Comparison of ENCODE assay signal across 8 cellular contexts in the genomic region with DNA sequence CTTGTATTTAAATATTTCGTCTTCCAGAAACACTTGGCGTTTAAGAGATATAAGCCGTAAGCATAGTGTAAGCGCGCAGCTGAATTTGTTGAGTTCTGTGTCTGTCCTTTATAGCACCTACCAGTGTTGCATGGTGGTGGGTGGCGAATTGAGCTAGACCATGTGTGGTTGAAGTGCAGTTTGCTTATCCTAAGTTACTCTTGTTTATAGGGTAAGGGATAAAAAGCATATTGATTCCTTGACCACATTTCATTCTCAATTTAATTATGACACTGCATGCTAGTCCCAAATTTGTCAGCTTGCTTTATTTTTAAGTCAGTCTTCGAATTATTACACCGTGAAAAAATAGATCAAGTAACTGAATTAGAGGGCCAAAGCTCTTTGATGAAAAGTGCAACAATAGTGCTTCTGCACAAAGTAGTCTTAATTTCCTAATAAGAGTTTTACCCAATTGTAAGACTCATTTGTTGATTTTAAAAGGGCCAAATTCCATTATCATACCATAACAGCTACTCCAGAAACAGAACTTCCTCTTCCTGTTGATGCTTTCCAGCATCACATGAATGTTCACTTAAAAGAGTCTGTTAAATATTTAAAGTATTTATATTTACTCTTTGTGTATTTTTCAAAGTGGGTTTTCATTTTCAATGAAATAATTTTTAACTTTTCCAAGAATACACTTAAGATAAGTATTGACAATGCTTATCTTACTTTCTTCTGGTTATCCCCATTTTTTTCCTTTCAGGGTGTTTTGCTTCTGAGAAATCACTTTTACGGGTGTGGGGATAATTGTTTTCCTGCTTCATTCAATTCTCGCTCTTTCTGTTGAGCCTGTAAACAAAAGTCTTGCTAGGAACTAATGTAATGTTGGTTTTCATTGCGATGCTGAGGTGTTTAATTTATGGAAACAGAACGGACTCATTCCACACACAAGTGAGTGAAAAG. TPM values are rescaled to one million over a fixed set of nuclear protein-coding genes. Genes with fewer than 3 reads are reported as not detected.
DNase-seq lines count a peak whose midpoint lies in the region; ATAC-seq and TF ChIP-seq lines count a peak whose summit lies in the region.

No MANE protein-coding gene starts in this region.

- no peak overlapping the region for H4K91ac ChIP-seq in mesenchymal stem cell (ENCODE audit: low read length)

- peaks cover 32% of the 10 kb centered on the region for H3K4me1 Mint-ChIP-seq in Caco-2 (ENCODE audit: low read depth, unreplicated experiment)

- H2BK15ac ChIP-seq in mesenchymal stem cell (ENCODE audit: low read depth, poor library complexity, severe bottlenecking), result no peak overlapping the region

- H2BK120ac ChIP-seq in mesenchymal stem cell (ENCODE audit: low read depth, low read length), result no peak overlapping the region

- no peaks in the 10 kb centered on the region for H3K9me3 Mint-ChIP-seq in Caco-2 (ENCODE audit: unreplicated experiment)

- H3K9me3 ChIP-seq in Caco-2, result no peaks in the 10 kb centered on the region; the same call in 1 of the 2 replicates
- H3K9me3 ChIP-seq in mesenchymal stem cell (ENCODE audit: control insufficient read depth, low read length), result no peaks in the 10 kb centered on the region

- H3K4me1 ChIP-seq in Caco-2 (peaks cover 18% of the 10 kb centered on the region), mesenchymal stem cell (ENCODE audit: control insufficient read depth, insufficient read depth, low read depth, low read length) (peaks cover 3% of the 10 kb centered on the region)

- H3K14ac ChIP-seq in mesenchymal stem cell (ENCODE audit: low read length in 2 of 2), result no peak overlapping the region

- peak overlapping the region; percentile 85 for H3K27ac Mint-ChIP-seq in Caco-2 (ENCODE audit: unreplicated experiment)

- no peak overlapping the region for H2BK12ac ChIP-seq in mesenchymal stem cell (ENCODE audit: low read length in 2 of 2)

- H3K4me3 Mint-ChIP-seq in Caco-2 (ENCODE audit: unreplicated experiment), result peak overlapping the region; percentile 98

- no TSS peak for BruUV-seq in Caco-2 (replicated peaks; lab: Mats Ljungman, UMichigan)

- POLR2A ChIA-PET in Caco-2 (lab: Charles Lee), result interaction anchor here (0.8 kb wide), 1 partner anchor 39 kb away, joined by 3 read pairs; no protein-coding TSS in a partner anchor

- H3K27ac ChIP-seq in brain microvascular endothelial cell (peak overlapping the region; percentile 26), mesenchymal stem cell (ENCODE audit: low read length, poor library complexity, severe bottlenecking) (peak overlapping the region; percentile 88)

- intact Hi-C loops in Caco-2 (cut with micrococcal nuclease; ENCODE audit: unreplicated experiment), result loop anchor here (2.0 to 5.0 kb wide), 4 partner anchors 55 to 614 kb away; no protein-coding TSS in a partner anchor

- WGBS in mesenchymal stem cell, result 41% methylated on average over 9 of the region's 12 CpGs

- ATAC-seq in GM19328 (IDR thresholded peaks at IDR 0.05; ENCODE audit: unreplicated experiment) (no peak), HG03521 (IDR thresholded peaks at IDR 0.05; ENCODE audit: unreplicated experiment) (no peak), HG03432 (IDR thresholded peaks at IDR 0.05; ENCODE audit: unreplicated experiment) (no peak)

- peaks cover 13% of the 10 kb centered on the region for H3K36me3 Mint-ChIP-seq in Caco-2 (ENCODE audit: insufficient read depth, unreplicated experiment)

- TF ChIP-seq CTCF in Caco-2 (IDR thresholded peaks at IDR 0.05; ENCODE audit: insufficient read depth in 1 of 2, low read depth in 1 of 2, low read length in 1 of 2, severe bottlenecking in 1 of 2, unreplicated experiment in 1 of 2) (no peak), brain microvascular endothelial cell (IDR thresholded peaks at IDR 0.05; ENCODE audit: low read depth, low read length, missing control alignments) (no peak)

- H3K27me3 ChIP-seq in Caco-2 (replicated peaks; ENCODE audit: control insufficient read depth, insufficient read depth, low read length), result no peaks in the 10 kb centered on the region
- H3K27me3 ChIP-seq in brain microvascular endothelial cell (replicated peaks), result no peaks in the 10 kb centered on the region
- H3K27me3 ChIP-seq in mesenchymal stem cell (ENCODE audit: control insufficient read depth in 1 of 2, insufficient read depth in 1 of 2, low read length in 2 of 2), result no peaks in the 10 kb centered on the region

- no peak overlapping the region for H2AK5ac ChIP-seq in mesenchymal stem cell (ENCODE audit: low read length, severe bottlenecking)

- H4K8ac ChIP-seq in mesenchymal stem cell (ENCODE audit: low read length), result no peak overlapping the region

- DNase-seq in Caco-2, result peak in 1 of 2 experiments; percentile 29
- peak; percentile 37 for DNase-seq in LHCN-M2 (ENCODE audit: low read depth)
- DNase-seq in brain microvascular endothelial cell, result no peak
- peak; percentile 52 for DNase-seq in mesenchymal stem cell
- no peak for DNase-seq in germinal center (ENCODE audit: low spot score)

- H3K9ac ChIP-seq in mesenchymal stem cell (ENCODE audit: low read length), result peak overlapping the region; percentile 95

- peak overlapping the region; percentile 77 for H3K4me2 ChIP-seq in mesenchymal stem cell (ENCODE audit: low read length, poor library complexity, severe bottlenecking)

- in situ Hi-C loops in brain microvascular endothelial cell (cut with HindIII; ENCODE audit: low pct_ligation_motif_present, low sequenced_read_pairs), result no loop called here

- H3K23ac ChIP-seq in mesenchymal stem cell (ENCODE audit: low read length in 2 of 2), result no peak overlapping the region

- CTCF ChIA-PET in Caco-2 (lab: Charles Lee), result interaction anchor here (0.7 to 1.6 kb wide), 2 partner anchors 31 to 35 kb away, joined by 3 to 5 read pairs; no protein-coding TSS in a partner anchor

- no peak overlapping the region for H2AFZ ChIP-seq in mesenchymal stem cell (ENCODE audit: low read depth, low read length)

- H3K79me1 ChIP-seq in mesenchymal stem cell (replicated peaks; ENCODE audit: low read length, poor library complexity, severe bottlenecking), result peaks cover 3% of the 10 kb centered on the region

- no peak overlapping the region for H2BK5ac ChIP-seq in mesenchymal stem cell (ENCODE audit: low read depth, low read length, poor library complexity, severe bottlenecking)

- H3K4ac ChIP-seq in mesenchymal stem cell (ENCODE audit: low read depth in 1 of 2, low read length in 2 of 2), result no peak overlapping the region

- no peaks in the 10 kb centered on the region for H3K27me3 Mint-ChIP-seq in Caco-2 (ENCODE audit: insufficient read depth, unreplicated experiment)

- H3K36me3 ChIP-seq in Caco-2 (ENCODE audit: control insufficient read depth, insufficient read depth, low read length), result no peaks in the 10 kb centered on the region
- H3K36me3 ChIP-seq in brain microvascular endothelial cell (replicated peaks), result no peaks in the 10 kb centered on the region
- H3K36me3 ChIP-seq in mesenchymal stem cell (ENCODE audit: control insufficient read depth in 1 of 2, insufficient read depth in 2 of 2, low read depth in 1 of 2, low read length in 2 of 2), result no peaks in the 10 kb centered on the region

- H3K18ac ChIP-seq in mesenchymal stem cell (ENCODE audit: low read depth in 1 of 2, low read length in 2 of 2), result no peak overlapping the region

- H3K4me3 ChIP-seq in Caco-2 (ENCODE audit: low read depth, low read length) (peak overlapping the region; percentile 89), brain microvascular endothelial cell (ENCODE audit: low read depth, low read length) (peak overlapping the region; percentile 84), mesenchymal stem cell (ENCODE audit: insufficient read depth in 1 of 2, low read depth in 1 of 2, low read length in 2 of 2) (peak overlapping the region; percentile 28 to 97)

RNA-seq across cellular contexts. Expression of a gene that starts 2.0 kb away (rescaled TPM):
- total RNA-seq in Caco-2 (2022) (89.2 and 89.3 TPM in 2 replicates), LHCN-M2 (2014; rRNA removed) (66.1 and 72.2 TPM in 2 replicates)
- 24.9 TPM for polyA plus RNA-seq in LHCN-M2 (2012)
- 45.2 TPM for polyA plus RNA-seq in mesenchymal stem cell (2013, experiment 1 of 2)
- polyA plus RNA-seq in mesenchymal stem cell (2013, experiment 2 of 2), result 44.4 TPM

RNA-seq across cellular contexts. Expression of a gene that starts 13.1 kb away (rescaled TPM):
- total RNA-seq in Caco-2 (2022) (9.8 and 11.8 TPM in 2 replicates), LHCN-M2 (2014; rRNA removed) (5.5 and 10.0 TPM in 2 replicates)
- 7.7 TPM for polyA plus RNA-seq in LHCN-M2 (2012)
- 8.5 TPM for polyA plus RNA-seq in mesenchymal stem cell (2013, experiment 1 of 2)
- polyA plus RNA-seq in mesenchymal stem cell (2013, experiment 2 of 2), result 7.9 TPM

Comparison
In these comparisons a context has a peak if more than half of its experiments do, and no peak if none do; other contexts are left out.
1. DNase-seq: peak in LHCN-M2 (single experiment) and mesenchymal stem cell (single experiment); none in brain microvascular endothelial cell (single experiment) and germinal center (single experiment).
2. Peak in every context shown above with its lines, with median percentiles within 50 percentile points of each other: H3K4me3 ChIP-seq.